1 cellular context compared by ENCODE assay signal in genomic region chr20:728022-728944, GRCh38.
TF ChIP-seq lines count a peak whose summit lies in the region.

No MANE protein-coding gene starts in this region.

TF ChIP-seq in HepG2, 621 proteins besides CTCF, POLR2A, EP300 and RAD21 (continued from another document and continues in another):
- TF ChIP-seq, protein P1, sequence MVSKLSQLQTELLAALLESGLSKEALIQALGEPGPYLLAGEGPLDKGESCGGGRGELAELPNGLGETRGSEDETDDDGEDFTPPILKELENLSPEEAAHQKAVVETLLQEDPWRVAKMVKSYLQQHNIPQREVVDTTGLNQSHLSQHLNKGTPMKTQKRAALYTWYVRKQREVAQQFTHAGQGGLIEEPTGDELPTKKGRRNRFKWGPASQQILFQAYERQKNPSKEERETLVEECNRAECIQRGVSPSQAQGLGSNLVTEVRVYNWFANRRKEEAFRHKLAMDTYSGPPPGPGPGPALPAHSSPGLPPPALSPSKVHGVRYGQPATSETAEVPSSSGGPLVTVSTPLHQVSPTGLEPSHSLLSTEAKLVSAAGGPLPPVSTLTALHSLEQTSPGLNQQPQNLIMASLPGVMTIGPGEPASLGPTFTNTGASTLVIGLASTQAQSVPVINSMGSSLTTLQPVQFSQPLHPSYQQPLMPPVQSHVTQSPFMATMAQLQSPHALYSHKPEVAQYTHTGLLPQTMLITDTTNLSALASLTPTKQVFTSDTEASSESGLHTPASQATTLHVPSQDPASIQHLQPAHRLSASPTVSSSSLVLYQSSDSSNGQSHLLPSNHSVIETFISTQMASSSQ (IDR thresholded peaks at IDR 0.05; ENCODE audit: low read depth) = no peak
- TF ChIP-seq, protein P1 (CRISPR knock-in tag; IDR thresholded peaks at IDR 0.05; ENCODE audit: borderline replicate concordance) = peak; percentile 49; the same call in 1 of the 2 replicates
- peak; percentile 23; the same call in 1 of the 2 replicates for TF ChIP-seq ZNF354B (CRISPR knock-in tag; IDR thresholded peaks at IDR 0.05)
- TF ChIP-seq ZBTB8A (CRISPR knock-in tag; IDR thresholded peaks at IDR 0.05; ENCODE audit: borderline replicate concordance, low read depth) = no peak
- no peak for TF ChIP-seq SYNCRIP (IDR thresholded peaks at IDR 0.05; ENCODE audit: insufficient read depth, low read depth, low read length)
- no peak for TF ChIP-seq NFYB (CRISPR knock-in tag; IDR thresholded peaks at IDR 0.05)
- TF ChIP-seq, protein P2, sequence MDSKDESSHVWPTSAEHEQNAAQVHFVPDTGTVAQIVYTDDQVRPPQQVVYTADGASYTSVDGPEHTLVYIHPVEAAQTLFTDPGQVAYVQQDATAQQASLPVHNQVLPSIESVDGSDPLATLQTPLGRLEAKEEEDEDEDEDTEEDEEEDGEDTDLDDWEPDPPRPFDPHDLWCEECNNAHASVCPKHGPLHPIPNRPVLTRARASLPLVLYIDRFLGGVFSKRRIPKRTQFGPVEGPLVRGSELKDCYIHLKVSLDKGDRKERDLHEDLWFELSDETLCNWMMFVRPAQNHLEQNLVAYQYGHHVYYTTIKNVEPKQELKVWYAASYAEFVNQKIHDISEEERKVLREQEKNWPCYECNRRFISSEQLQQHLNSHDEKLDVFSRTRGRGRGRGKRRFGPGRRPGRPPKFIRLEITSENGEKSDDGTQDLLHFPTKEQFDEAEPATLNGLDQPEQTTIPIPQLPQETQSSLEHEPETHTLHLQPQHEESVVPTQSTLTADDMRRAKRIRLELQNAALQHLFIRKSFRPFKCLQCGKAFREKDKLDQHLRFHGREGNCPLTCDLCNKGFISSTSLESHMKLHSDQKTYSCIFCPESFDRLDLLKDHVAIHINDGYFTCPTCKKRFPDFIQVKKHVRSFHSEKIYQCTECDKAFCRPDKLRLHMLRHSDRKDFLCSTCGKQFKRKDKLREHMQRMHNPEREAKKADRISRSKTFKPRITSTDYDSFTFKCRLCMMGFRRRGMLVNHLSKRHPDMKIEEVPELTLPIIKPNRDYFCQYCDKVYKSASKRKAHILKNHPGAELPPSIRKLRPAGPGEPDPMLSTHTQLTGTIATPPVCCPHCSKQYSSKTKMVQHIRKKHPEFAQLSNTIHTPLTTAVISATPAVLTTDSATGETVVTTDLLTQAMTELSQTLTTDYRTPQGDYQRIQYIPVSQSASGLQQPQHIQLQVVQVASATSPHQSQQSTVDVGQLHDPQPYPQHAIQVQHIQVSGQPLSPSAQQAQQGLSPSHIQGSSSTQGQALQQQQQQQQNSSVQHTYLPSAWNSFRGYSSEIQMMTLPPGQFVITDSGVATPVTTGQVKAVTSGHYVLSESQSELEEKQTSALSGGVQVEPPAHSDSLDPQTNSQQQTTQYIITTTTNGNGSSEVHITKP (CRISPR knock-in tag; IDR thresholded peaks at IDR 0.05; ENCODE audit: low read depth) = peak; percentile 88
- no peak; the same call in 1 of the 2 replicates for TF ChIP-seq ZNF333 (CRISPR knock-in tag; IDR thresholded peaks at IDR 0.05; ENCODE audit: borderline replicate concordance)
- TF ChIP-seq PCBP1 (IDR thresholded peaks at IDR 0.05; ENCODE audit: borderline replicate concordance, low read depth, low read length) = no peak
- no peak for TF ChIP-seq AKNA (CRISPR knock-in tag; IDR thresholded peaks at IDR 0.05; ENCODE audit: borderline replicate concordance)
- no peak for TF ChIP-seq NFATC3 (CRISPR knock-in tag; IDR thresholded peaks at IDR 0.05)
- no peak for TF ChIP-seq ZNF879 (CRISPR knock-in tag; IDR thresholded peaks at IDR 0.05)
- TF ChIP-seq BCLAF1 (IDR thresholded peaks at IDR 0.05) = no peak
- TF ChIP-seq CBX5 (CRISPR knock-in tag; IDR thresholded peaks at IDR 0.05; ENCODE audit: borderline replicate concordance) = 0 out of 2 replicates have a peak, but pooled peaks have one; percentile 20
- TF ChIP-seq, protein P3, sequence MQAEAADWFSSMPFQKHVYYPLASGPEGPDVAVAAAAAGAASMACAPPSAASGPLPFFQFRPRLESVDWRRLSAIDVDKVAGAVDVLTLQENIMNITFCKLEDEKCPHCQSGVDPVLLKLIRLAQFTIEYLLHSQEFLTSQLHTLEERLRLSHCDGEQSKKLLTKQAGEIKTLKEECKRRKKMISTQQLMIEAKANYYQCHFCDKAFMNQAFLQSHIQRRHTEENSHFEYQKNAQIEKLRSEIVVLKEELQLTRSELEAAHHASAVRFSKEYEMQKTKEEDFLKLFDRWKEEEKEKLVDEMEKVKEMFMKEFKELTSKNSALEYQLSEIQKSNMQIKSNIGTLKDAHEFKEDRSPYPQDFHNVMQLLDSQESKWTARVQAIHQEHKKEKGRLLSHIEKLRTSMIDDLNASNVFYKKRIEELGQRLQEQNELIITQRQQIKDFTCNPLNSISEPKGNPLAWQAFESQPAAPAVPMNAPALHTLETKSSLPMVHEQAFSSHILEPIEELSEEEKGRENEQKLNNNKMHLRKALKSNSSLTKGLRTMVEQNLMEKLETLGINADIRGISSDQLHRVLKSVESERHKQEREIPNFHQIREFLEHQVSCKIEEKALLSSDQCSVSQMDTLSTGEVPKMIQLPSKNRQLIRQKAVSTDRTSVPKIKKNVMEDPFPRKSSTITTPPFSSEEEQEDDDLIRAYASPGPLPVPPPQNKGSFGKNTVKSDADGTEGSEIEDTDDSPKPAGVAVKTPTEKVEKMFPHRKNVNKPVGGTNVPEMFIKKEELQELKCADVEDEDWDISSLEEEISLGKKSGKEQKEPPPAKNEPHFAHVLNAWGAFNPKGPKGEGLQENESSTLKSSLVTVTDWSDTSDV (CRISPR knock-in tag; IDR thresholded peaks at IDR 0.05) = no peak
- no peak for TF ChIP-seq RORA (CRISPR knock-in tag; IDR thresholded peaks at IDR 0.05)
- TF ChIP-seq LCORL (IDR thresholded peaks at IDR 0.05) = no peak
- no peak for TF ChIP-seq LCORL (CRISPR knock-in tag; IDR thresholded peaks at IDR 0.05)
- peak; percentile 72 for TF ChIP-seq KDM3A (CRISPR knock-in tag; IDR thresholded peaks at IDR 0.05; ENCODE audit: low read depth)
- peak; percentile 70; the same call in 1 of the 2 replicates for TF ChIP-seq GABPB1 (CRISPR knock-in tag; IDR thresholded peaks at IDR 0.05)
- TF ChIP-seq ZNF660 (CRISPR knock-in tag; IDR thresholded peaks at IDR 0.05; ENCODE audit: borderline replicate concordance, low read depth) = no peak
- TF ChIP-seq ATM (IDR thresholded peaks at IDR 0.05; ENCODE audit: borderline replicate concordance) = no peak
- TF ChIP-seq, protein P4, sequence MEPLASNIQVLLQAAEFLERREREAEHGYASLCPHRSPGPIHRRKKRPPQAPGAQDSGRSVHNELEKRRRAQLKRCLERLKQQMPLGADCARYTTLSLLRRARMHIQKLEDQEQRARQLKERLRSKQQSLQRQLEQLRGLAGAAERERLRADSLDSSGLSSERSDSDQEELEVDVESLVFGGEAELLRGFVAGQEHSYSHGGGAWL (CRISPR knock-in tag; IDR thresholded peaks at IDR 0.05) = 0 out of 2 replicates have a peak, but pooled peaks have one; percentile 57
- no peak for TF ChIP-seq ZNF431 (CRISPR knock-in tag; IDR thresholded peaks at IDR 0.05; ENCODE audit: borderline replicate concordance, low read depth)
- TF ChIP-seq KLF9 (CRISPR knock-in tag; IDR thresholded peaks at IDR 0.05; ENCODE audit: low read depth) = no peak
- no peak for TF ChIP-seq BATF2 (CRISPR knock-in tag; IDR thresholded peaks at IDR 0.05)
- no peak for TF ChIP-seq ZNF3 (CRISPR knock-in tag; IDR thresholded peaks at IDR 0.05)
- TF ChIP-seq HDAC6 (IDR thresholded peaks at IDR 0.05; ENCODE audit: low read depth, low read length) = no peak
- TF ChIP-seq ETV5 (CRISPR knock-in tag; IDR thresholded peaks at IDR 0.05; ENCODE audit: borderline replicate concordance) = no peak; the same call in 1 of the 2 replicates
- no peak for TF ChIP-seq ZBTB3 (CRISPR knock-in tag; IDR thresholded peaks at IDR 0.05; ENCODE audit: borderline replicate concordance, low read depth)
- no peak for TF ChIP-seq SMAD9 (CRISPR knock-in tag; IDR thresholded peaks at IDR 0.05)
- TF ChIP-seq ZNF878 (CRISPR knock-in tag; IDR thresholded peaks at IDR 0.05) = 0 out of 2 replicates have a peak, but pooled peaks have one; percentile 31
- TF ChIP-seq, protein P5, sequence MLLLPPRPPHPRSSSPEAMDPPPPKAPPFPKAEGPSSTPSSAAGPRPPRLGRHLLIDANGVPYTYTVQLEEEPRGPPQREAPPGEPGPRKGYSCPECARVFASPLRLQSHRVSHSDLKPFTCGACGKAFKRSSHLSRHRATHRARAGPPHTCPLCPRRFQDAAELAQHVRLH (CRISPR knock-in tag; IDR thresholded peaks at IDR 0.05; ENCODE audit: borderline replicate concordance, low read depth) = peak; percentile 48; the same call in 1 of the 2 replicates
- TF ChIP-seq SIX4 (CRISPR knock-in tag; IDR thresholded peaks at IDR 0.05) = no peak
- TF ChIP-seq ZNF619 (CRISPR knock-in tag; IDR thresholded peaks at IDR 0.05) = peak; percentile 67; the same call in 1 of the 2 replicates
- no peak for TF ChIP-seq ZNF34 (CRISPR knock-in tag; IDR thresholded peaks at IDR 0.05; ENCODE audit: borderline replicate concordance)
- TF ChIP-seq SKI (IDR thresholded peaks at IDR 0.05; ENCODE audit: partially characterized antibody) = peak; percentile 37
- no peak for TF ChIP-seq ZNF775 (CRISPR knock-in tag; IDR thresholded peaks at IDR 0.05; ENCODE audit: borderline replicate concordance)
- TF ChIP-seq JARID2 (CRISPR knock-in tag; IDR thresholded peaks at IDR 0.05; ENCODE audit: insufficient replicate concordance) = no peak
- peak; percentile 65; the same call in 1 of the 2 replicates for TF ChIP-seq ZMYM4 (CRISPR knock-in tag; IDR thresholded peaks at IDR 0.05)
- TF ChIP-seq NR1H2 (CRISPR knock-in tag; IDR thresholded peaks at IDR 0.05; ENCODE audit: borderline replicate concordance, low read depth) = no peak
- TF ChIP-seq MAFG (CRISPR knock-in tag; IDR thresholded peaks at IDR 0.05) = no peak
- 0 out of 2 replicates have a peak, but pooled peaks have one; percentile 62 for TF ChIP-seq ZNF160 (CRISPR knock-in tag; IDR thresholded peaks at IDR 0.05)
